Comparison of ENCODE assay signal across 8 cellular contexts in the genomic region with DNA sequence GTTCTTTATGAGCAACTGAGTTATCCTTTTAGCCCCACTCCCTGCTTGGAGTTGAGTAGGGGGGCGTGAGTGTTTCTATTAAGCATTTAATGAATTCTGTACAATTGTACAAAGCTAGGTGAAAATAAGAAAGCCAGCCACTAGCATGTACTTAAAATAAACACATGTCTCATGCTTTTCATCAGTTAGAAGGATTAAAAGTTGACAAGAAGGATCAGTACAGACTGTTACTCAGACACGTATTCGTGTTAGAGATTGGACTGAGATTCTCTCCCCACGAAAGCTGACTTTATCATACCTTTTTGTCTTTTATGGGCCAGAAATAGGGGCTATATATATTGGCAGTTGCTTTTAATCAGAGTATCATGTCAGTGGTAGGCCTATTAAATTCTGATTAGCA. TPM values are rescaled to one million over a fixed set of nuclear protein-coding genes. Genes with fewer than 3 reads are reported as not detected.
DNase-seq lines count a peak whose midpoint lies in the region; ATAC-seq and TF ChIP-seq lines count a peak whose summit lies in the region.

No MANE protein-coding gene starts in this region.

- peak overlapping the region; percentile 84 for H3K4me2 ChIP-seq in Karpas-422 (ENCODE audit: low read depth, low read length, poor library complexity, severe bottlenecking)

- H3K27ac ChIP-seq in Karpas-422 (ENCODE audit: low read length) = no peak overlapping the region

- peak overlapping the region; percentile 98 for H3K9ac ChIP-seq in Karpas-422 (ENCODE audit: low read length)

- peak overlapping the region; percentile 22 for H3K27ac Mint-ChIP-seq in Calu3 (ENCODE audit: unreplicated experiment)
- H3K27ac Mint-ChIP-seq in MCF 10A (ENCODE audit: low read depth, unreplicated experiment) = peak overlapping the region; percentile 96
- peak overlapping the region; percentile 87 to 91 for H3K27ac Mint-ChIP-seq in natural killer cell treated with Interleukin-12 subunit alpha and Interleukin-12 subunit beta and Interleukin-15 and Interleukin-18, amount 100 ng/mL, for 72 hours

- H3K36me3 ChIP-seq in Karpas-422 (ENCODE audit: insufficient read depth, low read length) = peaks cover 13% of the 10 kb centered on the region

- BruUV-seq in Calu3 (replicated peaks; lab: Mats Ljungman, UMichigan) (no TSS peak), MCF 10A (replicated peaks; lab: Mats Ljungman, UMichigan) (no TSS peak)

- H3K4me1 ChIP-seq in Karpas-422 (ENCODE audit: low read length) = peaks cover 23% of the 10 kb centered on the region

- intact Hi-C loops in Calu3 (cut with micrococcal nuclease; ENCODE audit: unreplicated experiment) = no loop called here
- intact Hi-C loops in MCF 10A (cut with micrococcal nuclease) = no loop called here

- peak overlapping the region; percentile 97 for H3K4me3 ChIP-seq in Karpas-422 (ENCODE audit: low read length)

- peaks cover 3% of the 10 kb centered on the region for H3K9me2 ChIP-seq in Karpas-422 (replicated peaks; ENCODE audit: insufficient read depth, low read length)

- H3K4me1 Mint-ChIP-seq in Calu3 (ENCODE audit: low read depth, unreplicated experiment) (peaks cover 35% of the 10 kb centered on the region), MCF 10A (ENCODE audit: insufficient read depth, unreplicated experiment) (peaks cover 29% of the 10 kb centered on the region)
- H3K4me1 Mint-ChIP-seq in natural killer cell treated with Interleukin-12 subunit alpha and Interleukin-12 subunit beta and Interleukin-15 and Interleukin-18, amount 100 ng/mL, for 72 hours (ENCODE audit: low read depth in 2 of 2) = peaks cover 27 to 34% of the 10 kb centered on the region in 2 donors

- H3K9me3 Mint-ChIP-seq in Calu3 (ENCODE audit: low read depth, unreplicated experiment) = peaks cover 2% of the 10 kb centered on the region
- H3K9me3 Mint-ChIP-seq in MCF 10A (ENCODE audit: unreplicated experiment) = no peaks in the 10 kb centered on the region
- no peaks in the 10 kb centered on the region for H3K9me3 Mint-ChIP-seq in natural killer cell treated with Interleukin-12 subunit alpha and Interleukin-12 subunit beta and Interleukin-15 and Interleukin-18, amount 100 ng/mL, for 72 hours

- H4K20me1 ChIP-seq in Karpas-422 (ENCODE audit: insufficient read depth, low read depth, low read length) = peaks cover 12% of the 10 kb centered on the region; the same call in 1 of the 2 replicates

- DNase-seq in Calu3 (no peak), Karpas-422 (no peak), MCF 10A (ENCODE audit: unreplicated experiment) (no peak), OCI-M2 (lab: John Stamatoyannopoulos, UW; ENCODE audit: unreplicated experiment) (no peak), AG08395 (ENCODE audit: low spot score) (no peak)
- no peak for DNase-seq in natural killer cell treated with Interleukin-12 subunit alpha and Interleukin-12 subunit beta and Interleukin-15 and Interleukin-18, amount 100 ng/mL, for 72 hours (ENCODE audit: low spot score)

- no peaks in the 10 kb centered on the region for H3K9me3 ChIP-seq in Karpas-422 (ENCODE audit: low read length)

- H3K27me3 ChIP-seq in Karpas-422 (ENCODE audit: low read length) = no peaks in the 10 kb centered on the region

- H3K4me3 Mint-ChIP-seq in Calu3 (ENCODE audit: low read depth, unreplicated experiment) (peak overlapping the region; percentile 96), MCF 10A (ENCODE audit: unreplicated experiment) (peak overlapping the region; percentile 92)
- H3K4me3 Mint-ChIP-seq in natural killer cell treated with Interleukin-12 subunit alpha and Interleukin-12 subunit beta and Interleukin-15 and Interleukin-18, amount 100 ng/mL, for 72 hours = peak overlapping the region; percentile 97

- peaks cover 66% of the 10 kb centered on the region for H3K79me2 ChIP-seq in Karpas-422 (ENCODE audit: low read length)

- TF ChIP-seq CTCF in Calu3 (IDR thresholded peaks at IDR 0.05; ENCODE audit: unreplicated experiment) (no peak), MCF 10A (IDR thresholded peaks at IDR 0.05; ENCODE audit: unreplicated experiment) (no peak)

- CTCF ChIA-PET in Calu3 (lab: Charles Lee) = no interaction called here
- CTCF ChIA-PET in MCF 10A (lab: Yijun Ruan, JAX) = interaction anchor here (0.6 to 1.4 kb wide), 7 partner anchors 11 to 91 kb away, joined by 3 to 7 read pairs (median 3); no protein-coding TSS in a partner anchor

- peaks cover 13% of the 10 kb centered on the region for H3K36me3 Mint-ChIP-seq in Calu3 (ENCODE audit: insufficient read depth, unreplicated experiment)
- no peaks in the 10 kb centered on the region for H3K36me3 Mint-ChIP-seq in MCF 10A (ENCODE audit: insufficient read depth, unreplicated experiment)
- peaks cover 12% of the 10 kb centered on the region for H3K36me3 Mint-ChIP-seq in natural killer cell treated with Interleukin-12 subunit alpha and Interleukin-12 subunit beta and Interleukin-15 and Interleukin-18, amount 100 ng/mL, for 72 hours

- POLR2A ChIA-PET in MCF 10A (lab: Yijun Ruan, JAX) = interaction anchor here (0.7 to 1.7 kb wide), 4 partner anchors 10 to 70 kb away, joined by 3 to 12 read pairs (median 4); partner anchors contain the start of gene SERINC1

- H3K27me3 Mint-ChIP-seq in Calu3 (ENCODE audit: unreplicated experiment) = no peaks in the 10 kb centered on the region
- no peaks in the 10 kb centered on the region for H3K27me3 Mint-ChIP-seq in MCF 10A (ENCODE audit: insufficient read depth, unreplicated experiment)
- H3K27me3 Mint-ChIP-seq in natural killer cell treated with Interleukin-12 subunit alpha and Interleukin-12 subunit beta and Interleukin-15 and Interleukin-18, amount 100 ng/mL, for 72 hours = no peaks in the 10 kb centered on the region

- no peak overlapping the region for H2AFZ ChIP-seq in Karpas-422 (ENCODE audit: low read length)

- ATAC-seq in natural killer cell treated with Interleukin-12 subunit alpha and Interleukin-12 subunit beta and Interleukin-15 and Interleukin-18, amount 100 ng/mL, for 72 hours = no peak
- no peak for ATAC-seq in HG03521 (IDR thresholded peaks at IDR 0.05; ENCODE audit: unreplicated experiment)
- no peak for ATAC-seq in GM19463 (IDR thresholded peaks at IDR 0.05; ENCODE audit: unreplicated experiment)

RNA-seq across cellular contexts. Expression of gene HSF2, which starts 1.7 kb away (rescaled TPM):
- total RNA-seq in Calu3 (2022) (10.6 and 11.4 TPM in 2 replicates), MCF 10A (2022) (8.2 and 8.6 TPM in 2 replicates)
- 30.5 and 52.1 TPM in 2 replicates for total RNA-seq in Karpas-422 (2014; rRNA removed; shearing (Covaris generic); ENCODE audit: low replicate concordance)
- 10 to 100 TPM; 14.3 to 18.9 TPM for total RNA-seq in natural killer cell treated with Interleukin-12 subunit alpha and Interleukin-12 subunit beta and Interleukin-15 and Interleukin-18, amount 100 ng/mL, for 72 hours

Comparison
In these comparisons a context has a peak if more than half of its experiments do, and no peak if none do; other contexts are left out.
1. H3K27ac Mint-ChIP-seq: peak in every context shown above with its lines; median percentile 96 in MCF 10A; 89 in natural killer cell treated with Interleukin-12 subunit alpha and Interleukin-12 subunit beta and Interleukin-15 and Interleukin-18, amount 100 ng/mL, for 72 hours; 22 in Calu3.